ENCODE assay signal across 14 cellular contexts in genomic region chr1:6666696-6667095, GRCh38.
"Had no signal": no experiment of that assay in that cellular context is flagged by ENCODE, and none has a peak within 500 bp of the region (broad histone marks: within the 10 kb centered on the region; RNA-seq: fewer than 3 reads in every experiment).

No MANE protein-coding gene starts in this region.

- H3K27ac Mint-ChIP-seq: dendritic cell treated with granulocyte-macrophage colony-stimulating factor and Interleukin-4, amounts not matched to agents 40 ng/mL and 50 ng/mL, for 4 days; effector memory CD8-positive, alpha-beta T cell had no signal

- H3K4me3 Mint-ChIP-seq: dendritic cell treated with granulocyte-macrophage colony-stimulating factor and Interleukin-4, amounts not matched to agents 40 ng/mL and 50 ng/mL, for 4 days; effector memory CD8-positive, alpha-beta T cell; naive thymus-derived CD8-positive, alpha-beta T cell had no signal

- H3K4me3 ChIP-seq: lower lobe of right lung, mucosa of descending colon had no signal

- H3K27me3 ChIP-seq: foreskin keratinocyte, neutrophil had no signal

- H3K9me3 Mint-ChIP-seq: dendritic cell treated with granulocyte-macrophage colony-stimulating factor and Interleukin-4, amounts not matched to agents 40 ng/mL and 50 ng/mL, for 4 days; effector memory CD8-positive, alpha-beta T cell; naive thymus-derived CD8-positive, alpha-beta T cell had no signal

- H3K27me3 Mint-ChIP-seq: dendritic cell treated with granulocyte-macrophage colony-stimulating factor and Interleukin-4, amounts not matched to agents 40 ng/mL and 50 ng/mL, for 4 days; effector memory CD8-positive, alpha-beta T cell; naive thymus-derived CD8-positive, alpha-beta T cell had no signal

- H3K4me1 ChIP-seq: foreskin keratinocyte, lower lobe of right lung had no signal

- H3K27ac ChIP-seq: foreskin keratinocyte, lower lobe of right lung, neutrophil had no signal

- H3K9me3 ChIP-seq: lower lobe of right lung, mucosa of descending colon, neutrophil had no signal

- ATAC-seq: effector memory CD8-positive, alpha-beta T cell; foreskin keratinocyte; lower lobe of right lung; mucosa of descending colon; naive thymus-derived CD8-positive, alpha-beta T cell had no signal

- DNase-seq: cerebellar nuclear complex; effector memory CD8-positive, alpha-beta T cell; foreskin keratinocyte; hippocampal formation; lower lobe of right lung; mesendoderm; mucosa of descending colon; naive thymus-derived CD8-positive, alpha-beta T cell; small intestine; stimulated activated CD4-positive, alpha-beta T cell treated with anti-CD3 and anti-CD28 coated beads, Interleukin-12 subunit alpha, Interleukin-12 subunit beta, amount 100 ng/mL, for 4 hours; stimulated activated naive CD4-positive, alpha-beta T cell treated with Interleukin-2 at 50 U/mL for 16 hours; trophoblast cell had no signal
